ENCODE assay signal across 16 cellular contexts in genomic region chr15:77012117-77012712, GRCh38. TPM values are rescaled to one million over a fixed set of nuclear protein-coding genes. Genes with fewer than 3 reads are reported as not detected.
DNase-seq lines count a peak whose midpoint lies in the region; ATAC-seq and TF ChIP-seq lines count a peak whose summit lies in the region.
"Had no signal": no experiment of that assay in that cellular context is flagged by ENCODE, and none has a peak within 500 bp of the region (broad histone marks: within the 10 kb centered on the region; RNA-seq: fewer than 3 reads in every experiment).

No MANE protein-coding gene starts in this region.

- H3K27ac Mint-ChIP-seq in activated naive CD4-positive, alpha-beta T cell treated with anti-CD3 and anti-CD28 coated beads, Interleukin-2, amount 50 U/mL, for 24 hours = peak overlapping the region; percentile 49
- H3K27ac Mint-ChIP-seq in activated B cell treated with CpG ODN at 0.5 μM for 24 hours = peak overlapping the region; percentile 53
- peak overlapping the region; percentile 96 for H3K27ac Mint-ChIP-seq in effector memory CD8-positive, alpha-beta T cell

- intact Hi-C loops in activated B cell treated with CpG ODN at 0.5 μM for 24 hours (cut with micrococcal nuclease) (no loop called here), left ventricle myocardium superior (cut with micrococcal nuclease) (no loop called here)

- no peak overlapping the region for H3K4me3 Mint-ChIP-seq in activated naive CD4-positive, alpha-beta T cell treated with anti-CD3 and anti-CD28 coated beads, Interleukin-2, amount 50 U/mL, for 24 hours
- H3K4me3 Mint-ChIP-seq in activated B cell treated with CpG ODN at 0.5 μM for 24 hours = no peak overlapping the region
- peak overlapping the region; percentile 90 to 96 for H3K4me3 Mint-ChIP-seq in effector memory CD8-positive, alpha-beta T cell

- H3K36me3 Mint-ChIP-seq in activated naive CD4-positive, alpha-beta T cell treated with anti-CD3 and anti-CD28 coated beads, Interleukin-2, amount 50 U/mL, for 24 hours = no peaks in the 10 kb centered on the region
- peaks cover 6% of the 10 kb centered on the region for H3K36me3 Mint-ChIP-seq in activated B cell treated with CpG ODN at 0.5 μM for 24 hours (ENCODE audit: low read depth)
- peaks cover 47% of the 10 kb centered on the region for H3K36me3 Mint-ChIP-seq in effector memory CD8-positive, alpha-beta T cell (ENCODE audit: insufficient read depth)

- POLR2A ChIA-PET in activated B cell treated with CpG ODN at 0.5 μM for 24 hours (lab: Charles Lee) = no interaction called here

- no peaks in the 10 kb centered on the region for H3K9me3 Mint-ChIP-seq in activated naive CD4-positive, alpha-beta T cell treated with anti-CD3 and anti-CD28 coated beads, Interleukin-2, amount 50 U/mL, for 24 hours
- H3K9me3 Mint-ChIP-seq in activated B cell treated with CpG ODN at 0.5 μM for 24 hours = no peaks in the 10 kb centered on the region
- no peaks in the 10 kb centered on the region for H3K9me3 Mint-ChIP-seq in effector memory CD8-positive, alpha-beta T cell

- no peaks in the 10 kb centered on the region for H3K27me3 Mint-ChIP-seq in activated naive CD4-positive, alpha-beta T cell treated with anti-CD3 and anti-CD28 coated beads, Interleukin-2, amount 50 U/mL, for 24 hours
- H3K27me3 Mint-ChIP-seq in activated B cell treated with CpG ODN at 0.5 μM for 24 hours = no peaks in the 10 kb centered on the region
- H3K27me3 Mint-ChIP-seq in effector memory CD8-positive, alpha-beta T cell = no peaks in the 10 kb centered on the region

- DNase-seq in activated naive CD4-positive, alpha-beta T cell treated with anti-CD3 and anti-CD28 coated beads, Interleukin-2, amount 50 U/mL, for 16 hours = no peak
- no peak for DNase-seq in activated B cell treated with CpG ODN at 0.5 μM for 24 hours
- DNase-seq in effector memory CD8-positive, alpha-beta T cell = no peak
- DNase-seq in NCI-H1694 (lab: John Stamatoyannopoulos, UW) = no peak
- no peak for DNase-seq in left ventricle myocardium superior
- DNase-seq: activated gamma-delta T cell, HCEC 1CT, head of caudate nucleus, NCI-H187 treated with DMSO at 0.1 percent for 48 hours, NCI-H446, nucleus accumbens had no signal

- CTCF ChIA-PET in activated B cell treated with CpG ODN at 0.5 μM for 24 hours (lab: Charles Lee) = interaction anchor here (1.0 to 1.3 kb wide), 2 partner anchors 11 to 14 kb away, joined by 3 to 9 read pairs; no protein-coding TSS in a partner anchor

- ATAC-seq in activated B cell treated with CpG ODN at 0.5 μM for 24 hours (ENCODE audit: low read depth) (no peak), left ventricle myocardium superior (no peak), GM18511 (IDR thresholded peaks at IDR 0.05; ENCODE audit: unreplicated experiment) (no peak)
- ATAC-seq in effector memory CD8-positive, alpha-beta T cell (replicated peaks) = no peak
- ATAC-seq: left lung had no signal

- peaks cover 76% of the 10 kb centered on the region for H3K4me1 Mint-ChIP-seq in activated naive CD4-positive, alpha-beta T cell treated with anti-CD3 and anti-CD28 coated beads, Interleukin-2, amount 50 U/mL, for 24 hours
- peaks cover 70% of the 10 kb centered on the region for H3K4me1 Mint-ChIP-seq in activated B cell treated with CpG ODN at 0.5 μM for 24 hours
- peaks cover 64 to 69% of the 10 kb centered on the region in 2 donors for H3K4me1 Mint-ChIP-seq in effector memory CD8-positive, alpha-beta T cell (ENCODE audit: low read depth in 2 of 2)

- no peak for TF ChIP-seq CTCF in activated B cell treated with CpG ODN at 0.5 μM for 24 hours (IDR thresholded peaks at IDR 0.05)

RNA-seq across cellular contexts. Expression of gene PSTPIP1, which starts 17.3 kb away (rescaled TPM):
- 33.7 and 42.7 TPM in 2 replicates for total RNA-seq in activated B cell treated with CpG ODN at 0.5 μM for 24 hours
- total RNA-seq in left ventricle myocardium superior = 2.4 TPM
- total RNA-seq: renal cortical epithelial cell, temporal lobe had no signal

RNA-seq across cellular contexts. Expression of gene TSPAN3, which starts 58.7 kb away (rescaled TPM):
- total RNA-seq in activated B cell treated with CpG ODN at 0.5 μM for 24 hours (104 and 113 TPM in 2 replicates), left ventricle myocardium superior (97.1 TPM)

Comparison
In these comparisons a context has a peak if more than half of its experiments do, and no peak if none do; other contexts are left out.
1. H3K4me3 Mint-ChIP-seq: peak in effector memory CD8-positive, alpha-beta T cell (2 of 2); none in activated naive CD4-positive, alpha-beta T cell treated with anti-CD3 and anti-CD28 coated beads, Interleukin-2, amount 50 U/mL, for 24 hours (single experiment) and activated B cell treated with CpG ODN at 0.5 μM for 24 hours (single experiment).
2. RNA of gene PSTPIP1, which starts 17.3 kb away (total RNA-seq): 33.7 to 42.7 TPM in activated B cell treated with CpG ODN at 0.5 μM for 24 hours; 2.4 TPM in left ventricle myocardium superior (single experiment); every median in the first group is over 10 times any median in the second.
3. Peak in every context shown above with its lines, with median percentiles within 50 percentile points of each other: H3K27ac Mint-ChIP-seq.